8 cellular contexts compared by ENCODE assay signal in the genomic region with DNA sequence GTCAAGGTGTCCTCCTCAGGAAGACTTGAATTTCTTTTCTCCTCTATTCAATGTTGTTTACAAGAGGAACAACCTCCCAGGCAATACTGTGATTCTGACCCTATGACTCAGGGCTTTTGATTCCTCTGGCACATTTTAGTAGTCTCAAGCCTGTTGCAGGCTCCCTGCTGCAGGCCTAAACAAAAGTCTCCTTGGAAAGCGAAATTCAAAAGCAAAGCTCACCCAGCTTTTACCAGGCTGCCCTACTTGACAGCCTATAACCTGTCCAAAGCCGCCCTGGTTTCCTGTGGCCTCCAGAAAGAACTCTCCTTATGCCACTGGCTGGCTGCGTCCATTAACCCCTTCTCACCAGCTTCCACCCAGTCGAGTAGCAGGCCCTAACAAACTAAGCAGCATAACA. TPM values are rescaled to one million over a fixed set of nuclear protein-coding genes. Genes with fewer than 3 reads are reported as not detected.
DNase-seq lines count a peak whose midpoint lies in the region; ATAC-seq and TF ChIP-seq lines count a peak whose summit lies in the region.

No MANE protein-coding gene starts in this region.

- H3K9me3 ChIP-seq in PC-9 (ENCODE audit: insufficient read depth, low read depth) = no peaks in the 10 kb centered on the region

- peak overlapping the region; percentile 83 for H3K4me2 ChIP-seq in PC-9

- peak overlapping the region; percentile 67 to 84 (median 79) for H3K27ac Mint-ChIP-seq in nephron

- peaks cover 39% of the 10 kb centered on the region for H3K4me1 Mint-ChIP-seq in nephron

- peaks cover 38% of the 10 kb centered on the region for H3K36me3 Mint-ChIP-seq in nephron (ENCODE audit: low read depth)

- H3F3A ChIP-seq in PC-9 (ENCODE audit: insufficient read depth, low read depth) = peaks cover 50% of the 10 kb centered on the region

- intact Hi-C loops in PC-9 (cut with micrococcal nuclease; ENCODE audit: unreplicated experiment) = no loop called here

- H3K4me3 ChIP-seq in PC-9 = peak overlapping the region; percentile 16; the same call in 1 of the 2 replicates

- peaks cover 8% of the 10 kb centered on the region; the same call in 1 of the 2 replicates for H3K36me3 ChIP-seq in PC-9 (ENCODE audit: low read depth)

- CTCF ChIA-PET in PC-9 (lab: Charles Lee) = interaction anchor here (0.5 to 0.7 kb wide), 2 partner anchors 10 to 40 kb away, joined by 6 to 7 read pairs; no protein-coding TSS in a partner anchor

- no peaks in the 10 kb centered on the region for H3K27me3 ChIP-seq in PC-9 (ENCODE audit: insufficient read depth, low read depth)

- peak overlapping the region; percentile 98 for H3K27ac ChIP-seq in PC-9

- H3K27me3 Mint-ChIP-seq in nephron (ENCODE audit: low read depth) = no peaks in the 10 kb centered on the region

- H4K20me1 ChIP-seq in PC-9 (ENCODE audit: insufficient read depth) = no peaks in the 10 kb centered on the region

- DNase-seq in Ammon's horn (ENCODE audit: low spot score) (peak; percentile 67), PC-9 (peak; percentile 55 to 89), 8988T (no peak), COLO829 (ENCODE audit: low spot score) (no peak)

- peaks cover 79% of the 10 kb centered on the region for H3K79me2 ChIP-seq in PC-9 (ENCODE audit: low read depth)

- no peak overlapping the region for H3K4me3 Mint-ChIP-seq in nephron

- H3K9me3 Mint-ChIP-seq in nephron = no peaks in the 10 kb centered on the region

- H3K9me2 ChIP-seq in PC-9 (ENCODE audit: insufficient read depth) = no peaks in the 10 kb centered on the region

- ATAC-seq in esophagus mucosa = peak; percentile 79
- ATAC-seq in GM21381 (IDR thresholded peaks at IDR 0.05; ENCODE audit: unreplicated experiment) = no peak
- no peak for ATAC-seq in HG03108 (IDR thresholded peaks at IDR 0.05; ENCODE audit: unreplicated experiment)

- no TSS peak for BruUV-seq in PC-9 (replicated peaks; lab: Mats Ljungman, UMichigan)

- H2AFZ ChIP-seq in PC-9 = no peak overlapping the region

- POLR2A ChIA-PET in PC-9 (lab: Charles Lee; ENCODE audit: unreplicated experiment) = interaction anchor here (0.6 to 1.0 kb wide), 3 partner anchors 12 to 101 kb away, joined by 3 to 4 read pairs (median 3); a partner anchor contains a TSS

- peaks cover 66% of the 10 kb centered on the region for H3K4me1 ChIP-seq in PC-9 (replicated peaks; ENCODE audit: insufficient read depth)

- TF ChIP-seq CTCF in PC-9 (conservative IDR thresholded peaks at IDR 0.05) = no peak
- no peak for TF ChIP-seq CTCF in nephron (IDR thresholded peaks at IDR 0.05; ENCODE audit: unreplicated experiment in 3 of 3)

RNA-seq across cellular contexts. Expression of a gene that starts 11.6 kb away (rescaled TPM):
- total RNA-seq in PC-9 (2021) (18.1 and 22.0 TPM in 2 replicates), esophagus mucosa (10.8 TPM)

RNA-seq across cellular contexts. Expression of a gene that starts 11.9 kb away (rescaled TPM):
- total RNA-seq in PC-9 (2021) (35.2 and 46.8 TPM in 2 replicates), esophagus mucosa (49.9 TPM)

Comparison
In these comparisons a context has a peak if more than half of its experiments do, and no peak if none do; other contexts are left out.
1. DNase-seq: peak in Ammon's horn (single experiment) and PC-9 (2 of 2); none in 8988T (single experiment) and COLO829 (single experiment).